1 cellular context compared by ENCODE assay signal in the genomic region with DNA sequence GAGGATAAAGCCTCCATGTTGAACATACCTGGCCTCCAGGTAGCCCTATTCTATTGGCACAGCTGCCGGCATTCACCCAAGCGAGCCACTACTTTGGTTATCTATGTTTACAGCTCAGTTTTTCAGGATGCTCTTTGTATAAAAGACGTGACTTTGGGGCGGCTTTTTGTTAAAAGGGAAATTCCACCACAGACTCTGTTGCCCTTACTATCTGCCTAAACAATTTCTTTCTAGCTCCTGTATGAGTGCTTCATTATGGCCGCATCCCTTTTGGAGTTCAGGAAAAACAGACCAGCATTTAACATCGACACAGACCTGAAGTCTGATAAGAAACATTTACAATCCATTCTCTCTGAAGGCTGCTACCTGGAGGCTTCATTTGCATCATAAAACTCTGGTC.
TF ChIP-seq lines count a peak whose summit lies in the region.

No MANE protein-coding gene starts in this region.

TF ChIP-seq in WTC11, 78 proteins besides CTCF, POLR2A, EP300 and RAD21 (continued from another document):
- TF ChIP-seq, protein P1, sequence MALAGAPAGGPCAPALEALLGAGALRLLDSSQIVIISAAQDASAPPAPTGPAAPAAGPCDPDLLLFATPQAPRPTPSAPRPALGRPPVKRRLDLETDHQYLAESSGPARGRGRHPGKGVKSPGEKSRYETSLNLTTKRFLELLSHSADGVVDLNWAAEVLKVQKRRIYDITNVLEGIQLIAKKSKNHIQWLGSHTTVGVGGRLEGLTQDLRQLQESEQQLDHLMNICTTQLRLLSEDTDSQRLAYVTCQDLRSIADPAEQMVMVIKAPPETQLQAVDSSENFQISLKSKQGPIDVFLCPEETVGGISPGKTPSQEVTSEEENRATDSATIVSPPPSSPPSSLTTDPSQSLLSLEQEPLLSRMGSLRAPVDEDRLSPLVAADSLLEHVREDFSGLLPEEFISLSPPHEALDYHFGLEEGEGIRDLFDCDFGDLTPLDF (CRISPR knock-in tag; IDR thresholded peaks at IDR 0.05) = no peak
- TF ChIP-seq GRHL2 (CRISPR knock-in tag; IDR thresholded peaks at IDR 0.05; ENCODE audit: insufficient replicate concordance, severe bottlenecking) = no peak
- no peak for TF ChIP-seq NFYB (CRISPR knock-in tag; conservative IDR thresholded peaks at IDR 0.05; ENCODE audit: low read depth)
- TF ChIP-seq EMX1 (CRISPR knock-in tag; IDR thresholded peaks at IDR 0.05) = no peak
- TF ChIP-seq, protein P2, sequence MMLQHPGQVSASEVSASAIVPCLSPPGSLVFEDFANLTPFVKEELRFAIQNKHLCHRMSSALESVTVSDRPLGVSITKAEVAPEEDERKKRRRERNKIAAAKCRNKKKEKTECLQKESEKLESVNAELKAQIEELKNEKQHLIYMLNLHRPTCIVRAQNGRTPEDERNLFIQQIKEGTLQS (CRISPR knock-in tag; conservative IDR thresholded peaks at IDR 0.05) = no peak
- no peak for TF ChIP-seq FOXJ3 (CRISPR knock-in tag; IDR thresholded peaks at IDR 0.05; ENCODE audit: borderline replicate concordance)
- TF ChIP-seq TCF7 (CRISPR knock-in tag; IDR thresholded peaks at IDR 0.05; ENCODE audit: low read depth) = no peak
